Comparison of ENCODE assay signal across 20 cellular contexts in genomic region chr2:23427976-23428375, GRCh38.
"Had no signal": no experiment of that assay in that cellular context is flagged by ENCODE, and none has a peak within 500 bp of the region (broad histone marks: within the 10 kb centered on the region; RNA-seq: fewer than 3 reads in every experiment).

No MANE protein-coding gene starts in this region.

- H3K79me2 ChIP-seq: hepatocyte had no signal

- H3K4me3 ChIP-seq: cardiac muscle cell, hepatocyte, lower lobe of right lung, stomach, thyroid gland had no signal

- H3K4me1 Mint-ChIP-seq: activated naive CD4-positive, alpha-beta T cell treated with anti-CD3 and anti-CD28 coated beads, Interleukin-2, amount 10 ng/mL, durations not matched to agents 7 days and 5 days; naive thymus-derived CD8-positive, alpha-beta T cell had no signal

- H3K27me3 ChIP-seq: cardiac muscle cell, hepatocyte, stomach, thyroid gland had no signal

- H3K27ac Mint-ChIP-seq: activated CD8-positive, alpha-beta T cell treated with anti-CD3 and anti-CD28 coated beads, Interleukin-2, amount 10 ng/mL, durations not matched to agents 7 days and 5 days; activated naive CD4-positive, alpha-beta T cell treated with anti-CD3 and anti-CD28 coated beads, Interleukin-2, amount 10 ng/mL, durations not matched to agents 7 days and 5 days; activated T-helper 2 cell treated with anti-CD3 and anti-CD28 coated beads, Interferon-gamma antibody, Interleukin-2, Interleukin-4, amounts not matched to agents 10 μg/mL and 5 μg/mL and 100 μg/mL, durations not matched to agents 14 hours and 24 hours and 36 hours; naive thymus-derived CD8-positive, alpha-beta T cell; progenitor cell of endocrine pancreas; T-helper 1 cell treated with Interleukin-12 subunit alpha and Interleukin-12 subunit beta and Interleukin-4 antibody, amounts not matched to agents 30 μg/mL and 1 μg/mL, for 36 hours; WTC11 had no signal

- H3K36me3 ChIP-seq: cardiac muscle cell, lower lobe of right lung, neutrophil, stomach, thyroid gland had no signal

- ATAC-seq: activated CD8-positive, alpha-beta T cell treated with anti-CD3 and anti-CD28 coated beads, Interleukin-2, amount 10 ng/mL, durations not matched to agents 7 days and 5 days; lower lobe of right lung; naive thymus-derived CD8-positive, alpha-beta T cell; WTC11 had no signal

- H3K9me3 ChIP-seq: lower lobe of right lung, neutrophil, SK-N-SH, stomach, thyroid gland had no signal

- H2AFZ ChIP-seq: hepatocyte had no signal

- H3K27ac ChIP-seq: cardiac muscle cell, epithelial cell of prostate, hepatocyte, lower lobe of right lung, neutrophil, thyroid gland had no signal

- H3K4me2 ChIP-seq: hepatocyte, SK-N-SH had no signal

- DNase-seq: activated CD4-positive, alpha-beta T cell treated with anti-CD3 and anti-CD28 coated beads for 48 hours; activated CD8-positive, alpha-beta T cell treated with anti-CD3 and anti-CD28 coated beads, Interleukin-2, amount 10 ng/mL, durations not matched to agents 7 days and 5 days; activated naive CD4-positive, alpha-beta T cell treated with anti-CD3 and anti-CD28 coated beads, Interleukin-2, amount 10 ng/mL, durations not matched to agents 7 days and 5 days; effector CD8-positive, alpha-beta T cell; kidney glomerular epithelial cell; lower lobe of right lung; midbrain; naive thymus-derived CD8-positive, alpha-beta T cell; SK-N-SH; stimulated activated CD4-positive, alpha-beta T cell treated with anti-CD3 and anti-CD28 coated beads, Interleukin-4, amount 100 ng/mL, for 4 hours; stomach; thyroid gland had no signal

- H3K9ac ChIP-seq: SK-N-SH had no signal

- H3K36me3 Mint-ChIP-seq: activated naive CD4-positive, alpha-beta T cell treated with anti-CD3 and anti-CD28 coated beads, Interleukin-2, amount 10 ng/mL, durations not matched to agents 7 days and 5 days; naive thymus-derived CD8-positive, alpha-beta T cell; WTC11 had no signal

- H3K4me3 Mint-ChIP-seq: activated CD8-positive, alpha-beta T cell treated with anti-CD3 and anti-CD28 coated beads, Interleukin-2, amount 10 ng/mL, durations not matched to agents 7 days and 5 days; activated naive CD4-positive, alpha-beta T cell treated with anti-CD3 and anti-CD28 coated beads, Interleukin-2, amount 10 ng/mL, durations not matched to agents 7 days and 5 days; naive thymus-derived CD8-positive, alpha-beta T cell; T-helper 1 cell treated with Interleukin-12 subunit alpha and Interleukin-12 subunit beta and Interleukin-4 antibody, amounts not matched to agents 30 μg/mL and 1 μg/mL, for 36 hours; WTC11 had no signal

- H3K4me1 ChIP-seq: thyroid gland had no signal

- H3K9me3 Mint-ChIP-seq: activated naive CD4-positive, alpha-beta T cell treated with anti-CD3 and anti-CD28 coated beads, Interleukin-2, amount 10 ng/mL, durations not matched to agents 7 days and 5 days; activated T-helper 2 cell treated with anti-CD3 and anti-CD28 coated beads, Interferon-gamma antibody, Interleukin-2, Interleukin-4, amounts not matched to agents 10 μg/mL and 5 μg/mL and 100 μg/mL, durations not matched to agents 14 hours and 24 hours and 36 hours; naive thymus-derived CD8-positive, alpha-beta T cell; T-helper 1 cell treated with Interleukin-12 subunit alpha and Interleukin-12 subunit beta and Interleukin-4 antibody, amounts not matched to agents 30 μg/mL and 1 μg/mL, for 36 hours; WTC11 had no signal
